16 cellular contexts compared by ENCODE assay signal in the genomic region with DNA sequence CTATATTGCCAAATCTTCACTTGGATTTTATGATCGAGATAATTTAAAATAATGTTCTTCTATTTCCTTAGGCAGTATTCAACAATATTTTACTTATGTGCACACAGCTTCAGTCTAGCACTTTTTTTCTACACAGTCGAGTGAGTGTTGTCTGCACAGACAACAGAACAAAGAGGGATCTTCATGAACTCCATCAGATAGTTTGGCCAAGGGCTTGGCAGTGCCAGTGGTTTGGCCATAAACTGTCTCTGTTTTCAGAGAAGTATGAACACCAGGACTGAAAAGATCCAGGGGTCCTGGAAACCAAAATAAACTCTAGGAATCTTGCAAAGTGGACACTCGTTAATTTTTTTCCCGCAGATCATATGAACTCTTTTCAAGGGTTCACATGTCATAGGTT.
DNase-seq lines count a peak whose midpoint lies in the region; TF ChIP-seq lines count a peak whose summit lies in the region.
"Had no signal": no experiment of that assay in that cellular context is flagged by ENCODE, and none has a peak within 500 bp of the region (broad histone marks: within the 10 kb centered on the region; RNA-seq: fewer than 3 reads in every experiment).

No MANE protein-coding gene starts in this region.

- DNase-seq in SK-MEL-5 (ENCODE audit: low read depth, low spot score) (peak; percentile 69), head of caudate nucleus (peak in 25 of 42 donors; percentile 1 to 68 (median 23)), pons (ENCODE audit: low spot score) (peak; percentile 83), breast epithelium (ENCODE audit: low spot score in 2 of 2) (no peak), NAMALWA (ENCODE audit: low spot score) (no peak), MG63 (no peak)
- no peak for DNase-seq in effector memory CD4-positive, alpha-beta T cell
- DNase-seq: ACHN; Calu3; CD4-positive, alpha-beta memory T cell; DMS79 treated with DMSO at 0.1 percent for 48 hours; GF-D8; GOT3; H7; HFFc6 had no signal

- intact Hi-C loops in head of caudate nucleus (cut with DNase I) (no loop called here), breast epithelium (cut with DNase I; ENCODE audit: low total_unique reads) (no loop called here)

- H3K4me1 ChIP-seq in effector memory CD4-positive, alpha-beta T cell (ENCODE audit: control insufficient read depth, insufficient read depth, low read length, poor library complexity, severe bottlenecking), result no peaks in the 10 kb centered on the region
- no peaks in the 10 kb centered on the region for H3K4me1 ChIP-seq in breast epithelium

- no peak overlapping the region for H3K4me3 ChIP-seq in effector memory CD4-positive, alpha-beta T cell (ENCODE audit: insufficient read depth, low read depth, low read length, poor library complexity, severe bottlenecking)
- H3K4me3 ChIP-seq in breast epithelium (no peak overlapping the region), MG63 (no peak overlapping the region)

- no peaks in the 10 kb centered on the region for H3K27me3 ChIP-seq in effector memory CD4-positive, alpha-beta T cell (replicated peaks; ENCODE audit: control insufficient read depth, insufficient read depth, low read length, poor library complexity, severe bottlenecking)
- H3K27me3 ChIP-seq in breast epithelium (no peaks in the 10 kb centered on the region), MG63 (peaks cover 2% of the 10 kb centered on the region; the same call in 1 of the 2 replicates)

- H3K36me3 ChIP-seq in effector memory CD4-positive, alpha-beta T cell (ENCODE audit: control insufficient read depth, insufficient read depth, low read length), result no peaks in the 10 kb centered on the region
- H3K36me3 ChIP-seq in breast epithelium (no peaks in the 10 kb centered on the region), MG63 (no peaks in the 10 kb centered on the region)

- no peak for TF ChIP-seq CTCF in breast epithelium (IDR thresholded peaks at IDR 0.05)

- H3K27ac ChIP-seq in effector memory CD4-positive, alpha-beta T cell (ENCODE audit: insufficient read depth, low read length, poor library complexity, severe bottlenecking), result no peak overlapping the region
- H3K27ac ChIP-seq in breast epithelium, result no peak overlapping the region
- H3K27ac ChIP-seq: C4-2B had no signal

- TF ChIP-seq POLR2A in breast epithelium (IDR thresholded peaks at IDR 0.05), result no peak

- H3K9me3 ChIP-seq in effector memory CD4-positive, alpha-beta T cell (ENCODE audit: control insufficient read depth, low read length), result no peaks in the 10 kb centered on the region
- H3K9me3 ChIP-seq in breast epithelium (no peaks in the 10 kb centered on the region), MG63 (no peaks in the 10 kb centered on the region)

- in situ Hi-C loops in SK-MEL-5 (cut with HindIII; ENCODE audit: low pct_unique_long_range_greater_than_20kb, low sequenced_read_pairs), result no loop called here

Comparison
In these comparisons a context has a peak if more than half of its experiments do, and no peak if none do; other contexts are left out.
1. DNase-seq: peak in SK-MEL-5 (single experiment), head of caudate nucleus (25 of 42) and pons (single experiment); none in effector memory CD4-positive, alpha-beta T cell (0 of 3), breast epithelium (0 of 2), NAMALWA (single experiment) and MG63 (single experiment).